ENCODE assay signal across 1 cellular context in genomic region chr11:115452245-115452644, GRCh38.
TF ChIP-seq lines count a peak whose summit lies in the region.

No MANE protein-coding gene starts in this region.

TF ChIP-seq in HEK293, 187 proteins besides CTCF, POLR2A, EP300 and RAD21 (continued from another document and continues in another):
- TF ChIP-seq ZNF138 (tag by site-specific recombination; IDR thresholded peaks at IDR 0.05; ENCODE audit: borderline replicate concordance): no peak
- peak; percentile 96 for TF ChIP-seq TCF7L2 (IDR thresholded peaks at IDR 0.05; ENCODE audit: borderline replicate concordance, low read depth, low read length)
- no peak for TF ChIP-seq ZNF16 (tag by site-specific recombination; IDR thresholded peaks at IDR 0.05; ENCODE audit: low read depth)
- TF ChIP-seq ZNF148 (tag by site-specific recombination; IDR thresholded peaks at IDR 0.05; ENCODE audit: borderline replicate concordance): peak; percentile 66; the same call in 1 of the 2 replicates
- TF ChIP-seq ZBTB11 (tag by site-specific recombination; conservative IDR thresholded peaks at IDR 0.05; ENCODE audit: low read depth): no peak
- TF ChIP-seq ZNF529 (tag by site-specific recombination; IDR thresholded peaks at IDR 0.05; ENCODE audit: insufficient replicate concordance): no peak
- TF ChIP-seq ZNF777 (tag by site-specific recombination; IDR thresholded peaks at IDR 0.05; ENCODE audit: borderline replicate concordance): no peak
- no peak for TF ChIP-seq ZNF596 (tag by site-specific recombination; IDR thresholded peaks at IDR 0.05)
- TF ChIP-seq ZNF239 (tag by site-specific recombination; IDR thresholded peaks at IDR 0.05): no peak
- no peak for TF ChIP-seq ZNF416 (tag by site-specific recombination; IDR thresholded peaks at IDR 0.05)
- 0 out of 2 replicates have a peak, but pooled peaks have one; percentile 10 for TF ChIP-seq ZNF146 (tag by site-specific recombination; IDR thresholded peaks at IDR 0.05)
- TF ChIP-seq ZNF449 (tag by site-specific recombination; IDR thresholded peaks at IDR 0.05): 0 out of 2 replicates have a peak, but pooled peaks have one; percentile 45
- peak; percentile 84 for TF ChIP-seq PRDM4 (tag by site-specific recombination; IDR thresholded peaks at IDR 0.05)
- TF ChIP-seq IKZF3 (tag by site-specific recombination; IDR thresholded peaks at IDR 0.05): peak; percentile 64
- TF ChIP-seq HIC1 (tag by site-specific recombination; IDR thresholded peaks at IDR 0.05): peak; percentile 75
- no peak for TF ChIP-seq ZNF692 (tag by site-specific recombination; IDR thresholded peaks at IDR 0.05)
- no peak for TF ChIP-seq ZNF571 (tag by site-specific recombination; IDR thresholded peaks at IDR 0.05)
- peak; percentile 61; the same call in 1 of the 2 replicates for TF ChIP-seq ZSCAN23 (tag by site-specific recombination; IDR thresholded peaks at IDR 0.05)
- TF ChIP-seq ZNF549 (tag by site-specific recombination; IDR thresholded peaks at IDR 0.05): no peak
- TF ChIP-seq ZNF391 (tag by site-specific recombination; IDR thresholded peaks at IDR 0.05; ENCODE audit: borderline replicate concordance, low read depth): no peak
- no peak for TF ChIP-seq ZNF292 (tag by site-specific recombination; IDR thresholded peaks at IDR 0.05; ENCODE audit: borderline replicate concordance, low read depth)
- TF ChIP-seq ZNF133 (tag by site-specific recombination; IDR thresholded peaks at IDR 0.05): no peak
- TF ChIP-seq OVOL3 (tag by site-specific recombination; IDR thresholded peaks at IDR 0.05): peak; percentile 82; the same call in 1 of the 2 replicates
- TF ChIP-seq ZNF704 (tag by site-specific recombination; IDR thresholded peaks at IDR 0.05): no peak
- TF ChIP-seq ZNF670 (tag by site-specific recombination; IDR thresholded peaks at IDR 0.05; ENCODE audit: low read depth): no peak
- TF ChIP-seq ZNF266 (tag by site-specific recombination; IDR thresholded peaks at IDR 0.05; ENCODE audit: low read depth): no peak
- no peak for TF ChIP-seq ZNF585B (tag by site-specific recombination; IDR thresholded peaks at IDR 0.05)
- peak; percentile 93 for TF ChIP-seq GFI1B (tag by site-specific recombination; IDR thresholded peaks at IDR 0.05)
- peak; percentile 46; the same call in 1 of the 2 replicates for TF ChIP-seq SCRT1 (tag by site-specific recombination; IDR thresholded peaks at IDR 0.05; ENCODE audit: borderline replicate concordance)
- TF ChIP-seq TSHZ1 (tag by site-specific recombination; IDR thresholded peaks at IDR 0.05; ENCODE audit: borderline replicate concordance): peak; percentile 67; the same call in 1 of the 2 replicates
- TF ChIP-seq ZNF664 (tag by site-specific recombination; IDR thresholded peaks at IDR 0.05): peak; percentile 33; the same call in 1 of the 2 replicates
- TF ChIP-seq WT1 (tag by site-specific recombination; IDR thresholded peaks at IDR 0.05): peak; percentile 96
- no peak for TF ChIP-seq ZNF626 (tag by site-specific recombination; IDR thresholded peaks at IDR 0.05)
- 0 out of 2 replicates have a peak, but pooled peaks have one; percentile 10 for TF ChIP-seq ZNF398 (tag by site-specific recombination; IDR thresholded peaks at IDR 0.05)
- TF ChIP-seq ZBTB21 (tag by site-specific recombination; IDR thresholded peaks at IDR 0.05): 0 out of 2 replicates have a peak, but pooled peaks have one; percentile 31
- TF ChIP-seq SALL2 (tag by site-specific recombination; IDR thresholded peaks at IDR 0.05; ENCODE audit: borderline replicate concordance): 0 out of 2 replicates have a peak, but pooled peaks have one; percentile 64
